In genomic region chr1:53481456-53481855, GRCh38 we compare ENCODE assay signal across 36 cellular contexts. TPM values are rescaled to one million over a fixed set of nuclear protein-coding genes. Genes with fewer than 3 reads are reported as not detected.
"Had no signal": no experiment of that assay in that cellular context is flagged by ENCODE, and none has a peak within 500 bp of the region (broad histone marks: within the 10 kb centered on the region; RNA-seq: fewer than 3 reads in every experiment).

No MANE protein-coding gene starts in this region.

- H3K4me1 ChIP-seq: ascending aorta had no signal

- H3K4me3 ChIP-seq: ascending aorta, esophagus squamous epithelium, gastroesophageal sphincter, heart right ventricle, hepatocyte had no signal

- FAIRE-seq: colon, endometrium, endothelial cell of umbilical vein had no signal

- DNase-seq: activated CD4-positive, alpha-beta memory T cell treated with anti-CD3 and anti-CD28 coated beads for 36 hours; activated CD4-positive, alpha-beta T cell treated with anti-CD3 and anti-CD28 coated beads for 36 hours; activated CD4-positive, alpha-beta T cell treated with anti-CD3 and anti-CD28 coated beads, Interleukin-2, amount 10 ng/mL, durations not matched to agents 24 days and 14 days; activated CD4-positive, CD25-positive, alpha-beta regulatory T cell; activated CD4-positive, CD25-positive, alpha-beta regulatory T cell treated with anti-CD3 and anti-CD28 coated beads, Interleukin-2, amount 50 U/mL, for 72 hours; activated CD8-positive, alpha-beta memory T cell treated with anti-CD3 and anti-CD28 coated beads, Interleukin-2, amount 10 ng/mL, durations not matched to agents 7 days and 5 days; activated CD8-positive, alpha-beta memory T cell treated with anti-CD3 and anti-CD28 coated beads, Interleukin-2, amount 50 U/mL, for 4 hours; activated CD8-positive, alpha-beta T cell treated with anti-CD3 and anti-CD28 coated beads, Interleukin-2, amount 10 ng/mL, durations not matched to agents 7 days and 5 days; activated gamma-delta T cell; activated naive CD4-positive, alpha-beta T cell; activated naive CD4-positive, alpha-beta T cell treated with anti-CD3 and anti-CD28 coated beads, Interleukin-2, amount 10 ng/mL, durations not matched to agents 7 days and 5 days; activated naive CD8-positive, alpha-beta T cell treated with anti-CD3 and anti-CD28 coated beads, Interleukin-2, amount 10 ng/mL, durations not matched to agents 7 days and 5 days; activated T-cell treated with anti-CD3 and anti-CD28 coated beads, Interleukin-2, amount 50 U/mL, for 1 hour; activated T-cell treated with anti-CD3 and anti-CD28 coated beads, Interleukin-2, amount 50 U/mL, for 48 hours; brain microvascular endothelial cell; caudate nucleus; effector CD8-positive, alpha-beta T cell; esophagus squamous epithelium; foreskin melanocyte; heart right ventricle; T-helper 17 cell; T1000 had no signal

- H3K27ac ChIP-seq: ascending aorta, brain microvascular endothelial cell, epithelial cell of prostate, esophagus squamous epithelium, gastroesophageal sphincter, heart right ventricle, hepatocyte had no signal

- H3K9me3 ChIP-seq: ascending aorta, esophagus squamous epithelium, gastroesophageal sphincter, heart right ventricle had no signal

- H3K27me3 ChIP-seq: ascending aorta, hepatocyte had no signal

- H3K36me3 ChIP-seq: ascending aorta, brain microvascular endothelial cell, esophagus squamous epithelium, gastroesophageal sphincter, heart right ventricle had no signal

- ATAC-seq: activated CD4-positive, alpha-beta T cell treated with anti-CD3 and anti-CD28 coated beads for 36 hours; activated CD8-positive, alpha-beta memory T cell treated with anti-CD3 and anti-CD28 coated beads, Interleukin-2, amount 10 ng/mL, durations not matched to agents 7 days and 5 days; activated CD8-positive, alpha-beta T cell treated with anti-CD3 and anti-CD28 coated beads, Interleukin-2, amount 10 ng/mL, durations not matched to agents 7 days and 5 days; activated naive CD4-positive, alpha-beta T cell treated with anti-CD3 and anti-CD28 coated beads, Interleukin-2, amount 50 U/mL, for 72 hours; gastroesophageal sphincter; heart right ventricle; T-helper 17 cell had no signal

RNA-seq across cellular contexts. Expression of gene DMRTB1, which starts 22.3 kb away (rescaled TPM):
- total RNA-seq: activated CD4-positive, alpha-beta memory T cell treated with anti-CD3 and anti-CD28 coated beads for 36 hours; activated CD4-positive, alpha-beta T cell treated with anti-CD3 and anti-CD28 coated beads, Interleukin-2, amount 10 ng/mL, durations not matched to agents 24 days and 14 days; activated CD8-positive, alpha-beta memory T cell treated with anti-CD3 and anti-CD28 coated beads for 36 hours; activated CD8-positive, alpha-beta memory T cell treated with anti-CD3 and anti-CD28 coated beads, Interleukin-2, amount 10 ng/mL, durations not matched to agents 7 days and 5 days; activated CD8-positive, alpha-beta T cell treated with anti-CD3 and anti-CD28 coated beads, Interleukin-2, amount 10 ng/mL, durations not matched to agents 7 days and 5 days; activated naive CD4-positive, alpha-beta T cell treated with anti-CD3 and anti-CD28 coated beads, Interleukin-2, amount 50 U/mL, for 72 hours; activated naive CD8-positive, alpha-beta T cell treated with anti-CD3 and anti-CD28 coated beads, Interleukin-2, amount 10 ng/mL, durations not matched to agents 7 days and 5 days; ascending aorta; chondrocyte; dermis microvascular lymphatic vessel endothelial cell; endothelial cell of umbilical vein; esophagus squamous epithelium; fibroblast of lung; fibroblast of villous mesenchyme; gastroesophageal sphincter; glomerular endothelial cell; heart right ventricle; hepatocyte; T-helper 17 cell had no signal
